ENCODE assay signal across 11 cellular contexts in genomic region chr17:40348136-40348504, GRCh38. TPM values are rescaled to one million over a fixed set of nuclear protein-coding genes. Genes with fewer than 3 reads are reported as not detected.
A peak's percentile ranks its signal among the peaks of the same experiment; 100 is the strongest.
DNase-seq lines count a peak whose midpoint lies in the region; ATAC-seq and TF ChIP-seq lines count a peak whose summit lies in the region.
"Had no signal": no experiment of that assay in that cellular context is flagged by ENCODE, and none has a peak within 500 bp of the region (broad histone marks: within the 10 kb centered on the region; RNA-seq: fewer than 3 reads in every experiment).

No MANE protein-coding gene starts in this region.

- no peaks in the 10 kb centered on the region for H3K9me3 Mint-ChIP-seq in natural killer cell
- H3K9me3 Mint-ChIP-seq in type B pancreatic cell: no peaks in the 10 kb centered on the region

- peak overlapping the region; percentile 14 to 99 (median 98) for H3K27ac ChIP-seq in heart right ventricle
- peak overlapping the region; percentile 71 for H3K27ac ChIP-seq in effector memory CD4-positive, alpha-beta T cell (ENCODE audit: insufficient read depth, low read length, poor library complexity, severe bottlenecking)

- no peak for TF ChIP-seq CTCF in heart right ventricle (IDR thresholded peaks at IDR 0.05)
- TF ChIP-seq CTCF in natural killer cell (IDR thresholded peaks at IDR 0.05): no peak
- no peak for TF ChIP-seq CTCF in type B pancreatic cell (conservative IDR thresholded peaks at IDR 0.05)

- ATAC-seq in heart right ventricle (peak in 1 of 8 donors; percentile 0), left cardiac atrium (no peak), natural killer cell (no peak), HG02884 (IDR thresholded peaks at IDR 0.05; ENCODE audit: unreplicated experiment) (no peak), HG03442 (IDR thresholded peaks at IDR 0.05; ENCODE audit: unreplicated experiment) (no peak)
- ATAC-seq: sciatic nerve had no signal

- H3K4me1 Mint-ChIP-seq in natural killer cell: peaks cover 62 to 92% of the 10 kb centered on the region in 2 donors
- H3K4me1 Mint-ChIP-seq in type B pancreatic cell (ENCODE audit: unreplicated experiment): peaks cover 76% of the 10 kb centered on the region

- intact Hi-C loops in heart right ventricle (cut with DNase I) (loop anchor here in 6 of 10 donors (2.0 to 10.0 kb wide), 4 partner anchors 36 to 233 kb away; partner anchors contain the start of gene RARA (in 2 of the 6)), left cardiac atrium (cut with DNase I) (no loop called here), natural killer cell (cut with micrococcal nuclease) (no loop called here)

- H3K36me3 Mint-ChIP-seq in natural killer cell (no peaks in the 10 kb centered on the region), type B pancreatic cell (peaks cover 19% of the 10 kb centered on the region)

- DNase-seq in heart right ventricle (peak in 1 of 2 donors; percentile 8), left cardiac atrium (no peak), natural killer cell (no peak), type B pancreatic cell (ENCODE audit: extremely low spot score, unreplicated experiment) (no peak), amniotic stem cell (lab: John Stamatoyannopoulos, UW) (no peak)
- no peak for DNase-seq in effector memory CD4-positive, alpha-beta T cell
- DNase-seq: NCI-H1436 treated with DMSO at 0.1 percent for 48 hours, SHP77 treated with DMSO at 0.1 percent for 48 hours had no signal

- H3K27me3 Mint-ChIP-seq in natural killer cell (ENCODE audit: low read depth in 2 of 2) (no peaks in the 10 kb centered on the region), type B pancreatic cell (no peaks in the 10 kb centered on the region)

- peaks cover 0 to 50% (median 24%) of the 10 kb centered on the region in 9 donors for H3K36me3 ChIP-seq in heart right ventricle
- H3K36me3 ChIP-seq in effector memory CD4-positive, alpha-beta T cell (ENCODE audit: control insufficient read depth, insufficient read depth, low read length): peaks cover 49% of the 10 kb centered on the region

- no peaks in the 10 kb centered on the region for H3K9me3 ChIP-seq in heart right ventricle
- H3K9me3 ChIP-seq in effector memory CD4-positive, alpha-beta T cell (ENCODE audit: control insufficient read depth, low read length): no peaks in the 10 kb centered on the region

- H3K4me1 ChIP-seq in heart right ventricle: peaks cover 43 to 99% (median 80%) of the 10 kb centered on the region in 9 donors
- H3K4me1 ChIP-seq in effector memory CD4-positive, alpha-beta T cell (ENCODE audit: control insufficient read depth, insufficient read depth, low read length, poor library complexity, severe bottlenecking): peaks cover 52% of the 10 kb centered on the region

- H3K27ac Mint-ChIP-seq in natural killer cell (peak overlapping the region; percentile 89 to 97), type B pancreatic cell (no peak overlapping the region)

- peak overlapping the region; percentile 80 for H3K4me3 Mint-ChIP-seq in natural killer cell
- H3K4me3 Mint-ChIP-seq in type B pancreatic cell: peak overlapping the region; percentile 62

- WGBS in heart right ventricle, 2 donors: 48 to 49% methylated on average over 5 of the region's 5 CpGs

- peak overlapping the region in 5 of 10 donors; percentile 12 to 97 (median 39) for H3K4me3 ChIP-seq in heart right ventricle
- H3K4me3 ChIP-seq in effector memory CD4-positive, alpha-beta T cell (ENCODE audit: insufficient read depth, low read depth, low read length, poor library complexity, severe bottlenecking): no peak overlapping the region

- no peaks in the 10 kb centered on the region for H3K27me3 ChIP-seq in heart right ventricle
- no peaks in the 10 kb centered on the region for H3K27me3 ChIP-seq in effector memory CD4-positive, alpha-beta T cell (replicated peaks; ENCODE audit: control insufficient read depth, insufficient read depth, low read length, poor library complexity, severe bottlenecking)

RNA-seq across cellular contexts. Expression of gene GJD3, which starts 16.4 kb away (rescaled TPM):
- total RNA-seq in heart right ventricle (1 to 10 TPM in 9 of 10 donors, under 1 TPM in 1; 0.79 to 6.2 (median 2.1) TPM), left cardiac atrium (1 to 10 TPM; 1.2 to 1.3 TPM), natural killer cell (not detected), type B pancreatic cell (ENCODE audit: low replicate concordance) (0.36 and 0.43 TPM in 2 replicates)
- under 1 TPM; 0.65 to 0.88 TPM for polyA plus RNA-seq in heart right ventricle
- total RNA-seq: sciatic nerve had no signal

RNA-seq across cellular contexts. Expression of gene RARA, which starts 39.1 kb away (rescaled TPM):
- 10 to 100 TPM; 11.2 to 34.0 (median 18.3) TPM for total RNA-seq in heart right ventricle
- 10 to 100 TPM; 19.0 to 20.8 TPM for polyA plus RNA-seq in heart right ventricle
- 10 to 100 TPM; 23.3 to 43.8 TPM for total RNA-seq in left cardiac atrium
- 10 to 100 TPM; 75.9 to 94.6 (median 79.1) TPM for total RNA-seq in natural killer cell
- total RNA-seq in type B pancreatic cell (ENCODE audit: low replicate concordance): 23.8 and 34.3 TPM in 2 replicates

Comparison
In these comparisons a context has a peak if more than half of its experiments do, and no peak if none do; other contexts are left out.
1. intact Hi-C loops: an anchor here in heart right ventricle (2.0 to 10.0 kb wide); none called in left cardiac atrium and natural killer cell.